8 cellular contexts compared by ENCODE assay signal in genomic region chr4:94451669-94452475, GRCh38. TPM values are rescaled to one million over a fixed set of nuclear protein-coding genes. Genes with fewer than 3 reads are reported as not detected.
DNase-seq lines count a peak whose midpoint lies in the region; ATAC-seq and TF ChIP-seq lines count a peak whose summit lies in the region.

Gene PDLIM5, plus strand, starts transcription at chr4:94451942. Its CDS starts 3,347 bp downstream, at chr4:94455289.

- H3K9me3 Mint-ChIP-seq in endodermal cell (no peaks in the 10 kb centered on the region), mesothelial cell of epicardium (no peaks in the 10 kb centered on the region)

- peak within 1 kb of the TSS; percentile 80 for H3K9ac ChIP-seq in endodermal cell (ENCODE audit: extremely low read depth, low read length, poor library complexity, severe bottlenecking)

- no peak within 1 kb of the TSS for H3K27ac ChIP-seq in endodermal cell (ENCODE audit: low read depth, low read length)

- H3K27ac Mint-ChIP-seq in endodermal cell, result peak within 1 kb of the TSS; percentile 89
- peak within 1 kb of the TSS; percentile 93 for H3K27ac Mint-ChIP-seq in mesothelial cell of epicardium

- H3K36me3 Mint-ChIP-seq in endodermal cell (ENCODE audit: low read depth), result peaks cover 12% of the 10 kb centered on the region
- H3K36me3 Mint-ChIP-seq in mesothelial cell of epicardium, result peaks cover 1% of the 10 kb centered on the region

- peak within 1 kb of the TSS; percentile 85 for H3K4me3 ChIP-seq in endodermal cell (ENCODE audit: low read length)

- DNase-seq in COLO829 (ENCODE audit: low spot score) (peak; percentile 81), HPDE6-E6E7 (ENCODE audit: extremely low spot score) (peak; percentile 70), NOMO-1 (lab: John Stamatoyannopoulos, UW; ENCODE audit: unreplicated experiment in 2 of 2) (peak; percentile 73 to 87), endodermal cell (peak; percentile 98), mesothelial cell of epicardium (ENCODE audit: low spot score in 2 of 2, unreplicated experiment in 2 of 2) (peak; percentile 87 to 92)
- DNase-seq in activated CD8-positive, alpha-beta memory T cell treated with anti-CD3 and anti-CD28 coated beads, Interleukin-2, amount 50 U/mL, for 1 hour (ENCODE audit: extremely low read depth), result peak; percentile 62
- DNase-seq in stimulated activated CD8-positive, alpha-beta memory T cell treated with anti-CD3 and anti-CD28 coated beads, Interleukin-15, amount 100 ng/mL, for 48 hours (ENCODE audit: low read depth in 2 of 2), result peak; percentile 83 to 84

- H3K27me3 Mint-ChIP-seq in endodermal cell (ENCODE audit: insufficient read depth) (no peaks in the 10 kb centered on the region), mesothelial cell of epicardium (ENCODE audit: low read depth) (no peaks in the 10 kb centered on the region)

- peaks cover 46% of the 10 kb centered on the region for H3K4me1 Mint-ChIP-seq in endodermal cell
- H3K4me1 Mint-ChIP-seq in mesothelial cell of epicardium, result peaks cover 41% of the 10 kb centered on the region

- peaks cover 20% of the 10 kb centered on the region for H3K36me3 ChIP-seq in endodermal cell (ENCODE audit: control insufficient read depth, insufficient read depth, low read length)

- TF ChIP-seq CTCF in endodermal cell (conservative IDR thresholded peaks at IDR 0.05), result peak; percentile 20
- no peak for TF ChIP-seq CTCF in mesothelial cell of epicardium (IDR thresholded peaks at IDR 0.05; ENCODE audit: unreplicated experiment)

- 0% methylated on average over 23 to 89 of the region's 89 CpGs for WGBS in endodermal cell (ENCODE audit: insufficient coverage in 1 of 2, insufficient read length in 1 of 2), 2 experiments

- H3K9me3 ChIP-seq in endodermal cell (ENCODE audit: control insufficient read depth, low read length), result no peaks in the 10 kb centered on the region

- H3K4me3 Mint-ChIP-seq in endodermal cell (peak within 1 kb of the TSS; percentile 89), mesothelial cell of epicardium (peak within 1 kb of the TSS; percentile 86)

- peaks cover 3% of the 10 kb centered on the region for H3K4me1 ChIP-seq in endodermal cell (ENCODE audit: control insufficient read depth, insufficient read depth, low read length)

- ATAC-seq in GM19467 (IDR thresholded peaks at IDR 0.05; ENCODE audit: unreplicated experiment), result peak; percentile 91

- H3K27me3 ChIP-seq in endodermal cell (ENCODE audit: control insufficient read depth, insufficient read depth, low read length, poor library complexity, severe bottlenecking), result no peaks in the 10 kb centered on the region

RNA-seq across cellular contexts. Expression of gene PDLIM5, which starts in this region (rescaled TPM):
- total RNA-seq in endodermal cell (100 to 1,000 TPM in 1 of 2 donors, 10 to 100 TPM in 1; 91.0 to 149 TPM), mesothelial cell of epicardium (60.7 to 65.1 TPM (median 64.6 TPM) in 3 replicates)
- polyA plus RNA-seq in endodermal cell (2013, experiment 1 of 2), result 59.0 TPM
- polyA plus RNA-seq in endodermal cell (2013, experiment 2 of 2), result 48.0 TPM
